ENCODE assay signal across 9 cellular contexts in genomic region chr4:153142700-153143438, GRCh38.
DNase-seq lines count a peak whose midpoint lies in the region; ATAC-seq and TF ChIP-seq lines count a peak whose summit lies in the region.
"Had no signal": no experiment of that assay in that cellular context is flagged by ENCODE, and none has a peak within 500 bp of the region (broad histone marks: within the 10 kb centered on the region; RNA-seq: fewer than 3 reads in every experiment).

No MANE protein-coding gene starts in this region.

- H3K27ac Mint-ChIP-seq in activated CD4-positive, alpha-beta memory T cell treated with anti-CD3 and anti-CD28 coated beads, Interleukin-2, amount 10 ng/mL, durations not matched to agents 7 days and 5 days, result no peak overlapping the region
- H3K27ac Mint-ChIP-seq: stimulated activated naive CD8-positive, alpha-beta T cell treated with anti-CD3 and anti-CD28 coated beads, Interleukin-15, Interleukin-2, amounts not matched to agents 100 ng/mL and 50 ng/mL, for 24 hours had no signal

- no peaks in the 10 kb centered on the region for H3K27me3 ChIP-seq in muscle layer of colon (ENCODE audit: control insufficient read depth in 1 of 2, insufficient read depth in 2 of 2, low read length in 2 of 2)
- no peaks in the 10 kb centered on the region for H3K27me3 ChIP-seq in suprapubic skin

- H3K36me3 ChIP-seq in muscle layer of colon (ENCODE audit: insufficient read depth, low read length), result no peaks in the 10 kb centered on the region
- no peaks in the 10 kb centered on the region for H3K36me3 ChIP-seq in suprapubic skin

- no peak for TF ChIP-seq EP300 in suprapubic skin (IDR thresholded peaks at IDR 0.05)

- H3K9ac ChIP-seq in muscle layer of colon (ENCODE audit: low read length), result no peak overlapping the region

- ATAC-seq in GM21367 (IDR thresholded peaks at IDR 0.05; ENCODE audit: unreplicated experiment), result no peak

- H3K4me1 ChIP-seq in muscle layer of colon (ENCODE audit: insufficient read depth, low read length) (peaks cover 9% of the 10 kb centered on the region), suprapubic skin (peaks cover 15% of the 10 kb centered on the region)

- H3K9me3 Mint-ChIP-seq in activated CD4-positive, alpha-beta memory T cell treated with anti-CD3 and anti-CD28 coated beads, Interleukin-2, amount 10 ng/mL, durations not matched to agents 7 days and 5 days, result no peaks in the 10 kb centered on the region
- H3K9me3 Mint-ChIP-seq: stimulated activated naive CD8-positive, alpha-beta T cell treated with anti-CD3 and anti-CD28 coated beads, Interleukin-15, Interleukin-2, amounts not matched to agents 100 ng/mL and 50 ng/mL, for 24 hours had no signal

- no peaks in the 10 kb centered on the region for H3K36me3 Mint-ChIP-seq in activated CD4-positive, alpha-beta memory T cell treated with anti-CD3 and anti-CD28 coated beads, Interleukin-2, amount 10 ng/mL, durations not matched to agents 7 days and 5 days (ENCODE audit: low read depth)

- no peak overlapping the region for H3K4me3 Mint-ChIP-seq in activated CD4-positive, alpha-beta memory T cell treated with anti-CD3 and anti-CD28 coated beads, Interleukin-2, amount 10 ng/mL, durations not matched to agents 7 days and 5 days
- H3K4me3 Mint-ChIP-seq: stimulated activated naive CD8-positive, alpha-beta T cell treated with anti-CD3 and anti-CD28 coated beads, Interleukin-15, Interleukin-2, amounts not matched to agents 100 ng/mL and 50 ng/mL, for 24 hours had no signal

- CTCF ChIA-PET in activated CD4-positive, alpha-beta memory T cell treated with anti-CD3 and anti-CD28 coated beads, Interleukin-2, amount 10 ng/mL, durations not matched to agents 7 days and 5 days (lab: Charles Lee), result interaction anchor here (0.6 to 1.5 kb wide), 16 partner anchors 9 to 608 kb away, joined by 3 to 11 read pairs (median 4); no protein-coding TSS in a partner anchor

- H3K9me3 ChIP-seq in muscle layer of colon (ENCODE audit: low read length) (no peaks in the 10 kb centered on the region), suprapubic skin (no peaks in the 10 kb centered on the region)

- peak; percentile 78 to 88 for TF ChIP-seq CTCF in suprapubic skin (IDR thresholded peaks at IDR 0.05)

- H3K27ac ChIP-seq in epithelial cell of prostate, result peak overlapping the region; percentile 31
- H3K27ac ChIP-seq in muscle layer of colon (ENCODE audit: low read depth, low read length), result no peak overlapping the region
- no peak overlapping the region for H3K27ac ChIP-seq in suprapubic skin

- no peaks in the 10 kb centered on the region for H3K4me1 Mint-ChIP-seq in activated CD4-positive, alpha-beta memory T cell treated with anti-CD3 and anti-CD28 coated beads, Interleukin-2, amount 10 ng/mL, durations not matched to agents 7 days and 5 days

- peak; percentile 63 for DNase-seq in COLO668 (lab: John Stamatoyannopoulos, UW; ENCODE audit: unreplicated experiment)
- peak; percentile 55 for DNase-seq in HK-2 (ENCODE audit: unreplicated experiment)
- DNase-seq in NCI-H526 treated with DMSO at 0.1 percent for 48 hours (lab: John Stamatoyannopoulos, UW), result peak; percentile 84
- peak; percentile 51 for DNase-seq in activated CD4-positive, alpha-beta memory T cell treated with anti-CD3 and anti-CD28 coated beads, Interleukin-2, amount 10 ng/mL, durations not matched to agents 7 days and 5 days
- DNase-seq in epithelial cell of prostate (ENCODE audit: low read depth, low spot score), result no peak
- DNase-seq in suprapubic skin (ENCODE audit: low spot score in 2 of 2), result peak; percentile 79 to 80

- TF ChIP-seq POLR2A in suprapubic skin (IDR thresholded peaks at IDR 0.05), result no peak

- H3K27me3 Mint-ChIP-seq in activated CD4-positive, alpha-beta memory T cell treated with anti-CD3 and anti-CD28 coated beads, Interleukin-2, amount 10 ng/mL, durations not matched to agents 7 days and 5 days, result peaks cover 10% of the 10 kb centered on the region

- WGBS in suprapubic skin, result 51% methylated on average over 7 of the region's 7 CpGs

- H3K4me3 ChIP-seq in muscle layer of colon (ENCODE audit: low read depth in 1 of 2, low read length in 2 of 2) (peak overlapping the region; percentile 12 to 22), suprapubic skin (no peak overlapping the region)

- POLR2A ChIA-PET in activated CD4-positive, alpha-beta memory T cell treated with anti-CD3 and anti-CD28 coated beads, Interleukin-2, amount 10 ng/mL, durations not matched to agents 7 days and 5 days (lab: Charles Lee), result interaction anchor here (0.6 kb wide), 1 partner anchor 13 kb away, joined by 3 read pairs; no protein-coding TSS in a partner anchor
